Comparison of ENCODE assay signal across 8 cellular contexts in genomic region chr7:25856056-25856780, GRCh38.
DNase-seq lines count a peak whose midpoint lies in the region; ATAC-seq and TF ChIP-seq lines count a peak whose summit lies in the region.

No MANE protein-coding gene starts in this region.

- in situ Hi-C loops in transverse colon (cut with MboI; ENCODE audit: low pct_ligation_motif_present in 1 of 4, low pct_unique_long_range_greater_than_20kb in 1 of 4, low sequenced_read_pairs in 3 of 4), result loop anchor here (10.0 to 25.0 kb wide), 5 partner anchors 591 to 1331 kb away; partner anchors contain the start of genes HOXA11 (in 3 of the 4), SKAP2 (in 3 of the 4), HOXA10 (in 1 of the 4) and HOXA3 (in 1 of the 4)

- H3K27me3 ChIP-seq in cardiac muscle cell (peaks cover 30% of the 10 kb centered on the region), transverse colon (peaks cover 91% of the 10 kb centered on the region)

- peak overlapping the region; percentile 92 for H3K27ac ChIP-seq in cardiac muscle cell
- peak overlapping the region; percentile 87 to 94 (median 88) for H3K27ac ChIP-seq in transverse colon
- H3K27ac ChIP-seq in substantia nigra (ENCODE audit: low read depth, low read length, poor library complexity, severe bottlenecking), result no peak overlapping the region

- H3K27ac Mint-ChIP-seq in stimulated activated memory B cell treated with anti-CD40 and anti-IgM and Interleukin-4, amounts not matched to agents 10 μg/mL and 1 μg/mL and 100 μg/mL, for 72 hours, result no peak overlapping the region

- peaks cover 28% of the 10 kb centered on the region for H3K27me3 Mint-ChIP-seq in stimulated activated memory B cell treated with anti-CD40 and anti-IgM and Interleukin-4, amounts not matched to agents 10 μg/mL and 1 μg/mL and 100 μg/mL, for 72 hours

- peaks cover 6% of the 10 kb centered on the region for H3K36me3 Mint-ChIP-seq in stimulated activated memory B cell treated with anti-CD40 and anti-IgM and Interleukin-4, amounts not matched to agents 10 μg/mL and 1 μg/mL and 100 μg/mL, for 72 hours

- no peak overlapping the region for H3K4me3 Mint-ChIP-seq in stimulated activated memory B cell treated with anti-CD40 and anti-IgM and Interleukin-4, amounts not matched to agents 10 μg/mL and 1 μg/mL and 100 μg/mL, for 72 hours

- 12 to 18% methylated on average over 8 to 18 of the region's 18 CpGs for WGBS in transverse colon (ENCODE audit: low coverage in 1 of 2), 2 donors

- H3K4me1 ChIP-seq in cardiac muscle cell (ENCODE audit: low read depth) (peaks cover 27% of the 10 kb centered on the region), transverse colon (peaks cover 21 to 68% (median 43%) of the 10 kb centered on the region in 4 donors)

- DNase-seq in cardiac muscle cell (ENCODE audit: low read depth in 1 of 2, low spot score in 1 of 2) (peak in 1 of 2 donors; percentile 61), cardiac septum (ENCODE audit: low spot score) (no peak), OCI-M1 (lab: John Stamatoyannopoulos, UW) (peak; percentile 61), glomerular visceral epithelial cell (ENCODE audit: extremely low spot score) (peak; percentile 31), transverse colon (peak; percentile 35), substantia nigra (lab: John Stamatoyannopoulos, UW) (no peak)
- DNase-seq in activated CD4-positive, CD25-positive, alpha-beta regulatory T cell (lab: John Stamatoyannopoulos, UW), result no peak

- peaks cover 4% of the 10 kb centered on the region for H3K9me3 Mint-ChIP-seq in stimulated activated memory B cell treated with anti-CD40 and anti-IgM and Interleukin-4, amounts not matched to agents 10 μg/mL and 1 μg/mL and 100 μg/mL, for 72 hours

- H3K9me3 ChIP-seq in cardiac muscle cell (ENCODE audit: low read depth), result no peaks in the 10 kb centered on the region
- H3K9me3 ChIP-seq in transverse colon, result no peaks in the 10 kb centered on the region

- no peak for TF ChIP-seq POLR2A in transverse colon (IDR thresholded peaks at IDR 0.05)

- intact Hi-C loops in cardiac septum (cut with DNase I) (loop anchor here (10.0 kb wide), 1 partner anchor 141 kb away; no protein-coding TSS in a partner anchor), transverse colon (cut with DNase I; ENCODE audit: low total_unique reads) (loop anchor here (2.0 to 10.0 kb wide), 2 partner anchors 345 to 1309 kb away; partner anchors contain the start of genes CBX3, HNRNPA2B1 and HOXA9)

- TF ChIP-seq EP300 in transverse colon (IDR thresholded peaks at IDR 0.05; ENCODE audit: low read depth), result no peak

- no peaks in the 10 kb centered on the region for H3K36me3 ChIP-seq in cardiac muscle cell
- no peaks in the 10 kb centered on the region for H3K36me3 ChIP-seq in transverse colon

- ATAC-seq in stimulated activated memory B cell treated with anti-CD40 and anti-IgM and Interleukin-4, amounts not matched to agents 10 μg/mL and 1 μg/mL and 100 μg/mL, for 72 hours, result no peak

- TF ChIP-seq CTCF in cardiac muscle cell (IDR thresholded peaks at IDR 0.05; ENCODE audit: low read depth, low read length), result no peak
- TF ChIP-seq CTCF in transverse colon (IDR thresholded peaks at IDR 0.05), result peak in 1 of 5 experiments; percentile 9

- H3K4me3 ChIP-seq in cardiac muscle cell (peak overlapping the region; percentile 44), transverse colon (peak overlapping the region; percentile 13 to 53 (median 34))

- peaks cover 8% of the 10 kb centered on the region for H3K4me1 Mint-ChIP-seq in stimulated activated memory B cell treated with anti-CD40 and anti-IgM and Interleukin-4, amounts not matched to agents 10 μg/mL and 1 μg/mL and 100 μg/mL, for 72 hours

Comparison
In these comparisons a context has a peak if more than half of its experiments do, and no peak if none do; other contexts are left out.
1. DNase-seq: peak in OCI-M1 (single experiment), glomerular visceral epithelial cell (single experiment) and transverse colon (single experiment); none in cardiac septum (single experiment), activated CD4-positive, CD25-positive, alpha-beta regulatory T cell (0 of 4) and substantia nigra (0 of 49).